ENCODE assay signal across 1 cellular context in the genomic region with DNA sequence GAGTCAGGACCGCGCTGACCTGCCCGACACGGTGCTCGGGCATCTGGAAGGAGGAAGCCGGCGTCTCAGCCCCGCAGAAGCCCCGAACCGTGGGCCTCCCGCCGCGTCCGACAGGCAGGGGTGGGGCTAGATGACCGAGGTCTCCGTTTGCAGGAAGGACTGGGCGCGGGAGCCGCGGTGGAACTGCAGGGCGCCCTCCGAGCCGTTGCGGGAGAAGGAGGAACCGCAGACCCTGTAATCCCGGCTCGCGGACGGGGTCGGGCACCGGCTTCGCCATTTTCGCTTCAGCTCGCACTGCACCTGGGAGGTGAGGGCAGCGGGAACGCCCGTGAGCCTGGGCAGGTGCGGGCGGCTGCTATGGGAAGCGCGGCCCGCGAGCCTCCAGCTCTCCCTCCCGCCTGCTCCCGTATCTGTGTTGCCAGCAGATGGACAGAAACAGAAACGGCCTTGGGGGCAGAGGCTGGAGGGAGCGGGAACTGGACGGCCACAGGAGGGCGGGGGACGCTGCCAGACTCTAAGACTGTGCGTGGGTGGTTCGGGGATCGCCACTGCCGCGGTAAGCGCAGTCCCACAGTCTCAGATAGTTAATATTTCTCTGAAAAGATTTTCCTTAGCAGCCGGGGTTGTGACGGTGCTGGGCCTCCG.
TF ChIP-seq lines count a peak whose summit lies in the region.

No MANE protein-coding gene starts in this region.

TF ChIP-seq in IMR-90, 13 proteins besides CTCF, POLR2A, EP300 and RAD21:
- TF ChIP-seq RFX5 (IDR thresholded peaks at IDR 0.05; ENCODE audit: low read depth, low read length) (no peak), BHLHE40 (IDR thresholded peaks at IDR 0.05; ENCODE audit: low read depth, low read length) (no peak), MXI1 (IDR thresholded peaks at IDR 0.05; ENCODE audit: borderline replicate concordance, low read depth, low read length) (no peak), FOS (IDR thresholded peaks at IDR 0.05; ENCODE audit: low read depth, low read length) (no peak), SMC3 (IDR thresholded peaks at IDR 0.05; ENCODE audit: low read depth, low read length) (no peak), USF2 (IDR thresholded peaks at IDR 0.05; ENCODE audit: low read depth, low read length) (no peak), CEBPB (IDR thresholded peaks at IDR 0.05; ENCODE audit: low read depth, low read length) (no peak), MAZ (IDR thresholded peaks at IDR 0.05; ENCODE audit: borderline replicate concordance, low read depth, low read length) (no peak), MAFK (IDR thresholded peaks at IDR 0.05; ENCODE audit: low read depth, low read length) (no peak)
- TF ChIP-seq, protein P1, sequence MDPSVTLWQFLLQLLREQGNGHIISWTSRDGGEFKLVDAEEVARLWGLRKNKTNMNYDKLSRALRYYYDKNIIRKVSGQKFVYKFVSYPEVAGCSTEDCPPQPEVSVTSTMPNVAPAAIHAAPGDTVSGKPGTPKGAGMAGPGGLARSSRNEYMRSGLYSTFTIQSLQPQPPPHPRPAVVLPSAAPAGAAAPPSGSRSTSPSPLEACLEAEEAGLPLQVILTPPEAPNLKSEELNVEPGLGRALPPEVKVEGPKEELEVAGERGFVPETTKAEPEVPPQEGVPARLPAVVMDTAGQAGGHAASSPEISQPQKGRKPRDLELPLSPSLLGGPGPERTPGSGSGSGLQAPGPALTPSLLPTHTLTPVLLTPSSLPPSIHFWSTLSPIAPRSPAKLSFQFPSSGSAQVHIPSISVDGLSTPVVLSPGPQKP (IDR thresholded peaks at IDR 0.05; ENCODE audit: borderline replicate concordance, low read depth, low read length), result no peak
